8 cellular contexts compared by ENCODE assay signal in genomic region chr3:101848754-101849713, GRCh38. TPM values are rescaled to one million over a fixed set of nuclear protein-coding genes. Genes with fewer than 3 reads are reported as not detected.
DNase-seq lines count a peak whose midpoint lies in the region; ATAC-seq and TF ChIP-seq lines count a peak whose summit lies in the region.

TSS of gene NFKBIZ (plus strand) at chr3:101849514. CDS start at chr3:101849629, 115 bp downstream.

- peak within 1 kb of the TSS; percentile 92 for H3K4me3 Mint-ChIP-seq in activated CD4-positive, alpha-beta memory T cell treated with anti-CD3 and anti-CD28 coated beads for 36 hours

- H3K4me3 ChIP-seq in BJ (ENCODE audit: low read depth, low read length): peak within 1 kb of the TSS; percentile 67
- peak within 1 kb of the TSS; percentile 64 to 95 (median 86) for H3K4me3 ChIP-seq in dorsolateral prefrontal cortex
- H3K4me3 ChIP-seq in right lobe of liver: peak within 1 kb of the TSS; percentile 79 to 88 (median 80)

- TF ChIP-seq POLR2A in right lobe of liver (IDR thresholded peaks at IDR 0.05): peak; percentile 100

- peaks cover 10% of the 10 kb centered on the region for H3K36me3 ChIP-seq in BJ (ENCODE audit: control insufficient read depth, insufficient read depth, low read length)
- peaks cover 11 to 22% (median 21%) of the 10 kb centered on the region in 4 donors for H3K36me3 ChIP-seq in right lobe of liver

- intact Hi-C loops in activated CD4-positive, alpha-beta memory T cell treated with anti-CD3 and anti-CD28 coated beads for 36 hours (cut with micrococcal nuclease): loop anchor here (1.0 kb wide), 1 partner anchor 125 kb away; the partner anchor contains the start of gene CEP97
- intact Hi-C loops in dorsolateral prefrontal cortex (cut with DNase I): loop anchor here in 1 of 2 donors (5.0 kb wide), 1 partner anchor 37 kb away; no protein-coding TSS in a partner anchor
- intact Hi-C loops in right lobe of liver (cut with DNase I): no loop called here

- H3K4me1 ChIP-seq in right lobe of liver: peaks cover 0 to 35% (median 14%) of the 10 kb centered on the region in 4 donors

- H3K27ac ChIP-seq in dorsolateral prefrontal cortex (peak within 1 kb of the TSS; percentile 71 to 99 (median 95)), right lobe of liver (peak within 1 kb of the TSS; percentile 98 to 100 (median 98))

- H3K9me3 ChIP-seq in right lobe of liver: no peaks in the 10 kb centered on the region

- WGBS in right lobe of liver (ENCODE audit: insufficient coverage, low coverage, low lambda C conversion rate, missing lambda C conversion rate): 2% methylated on average over 10 of the region's 95 CpGs

- TF ChIP-seq CTCF in BJ (IDR thresholded peaks at IDR 0.05; ENCODE audit: insufficient read depth, low read depth, low read length): no peak
- peak in 10 of 56 donors; percentile 2 to 36 (median 9) for TF ChIP-seq CTCF in dorsolateral prefrontal cortex (IDR thresholded peaks at IDR 0.05 in 54 of 56, conservative IDR thresholded peaks at IDR 0.05 in 2 of 56; ENCODE audit: low read depth in 1 of 56, partially characterized antibody in 56 of 56)
- TF ChIP-seq CTCF in right lobe of liver (IDR thresholded peaks at IDR 0.05): no peak

- H3K27ac Mint-ChIP-seq in activated CD4-positive, alpha-beta memory T cell treated with anti-CD3 and anti-CD28 coated beads for 36 hours: peak within 1 kb of the TSS; percentile 99

- ATAC-seq in GM19328 (IDR thresholded peaks at IDR 0.05; ENCODE audit: unreplicated experiment): peak; percentile 68
- peak; percentile 47 for ATAC-seq in HG03469 (IDR thresholded peaks at IDR 0.05; ENCODE audit: unreplicated experiment)
- peak; percentile 80 to 93 (median 87) for ATAC-seq in right lobe of liver

- H3K4me1 Mint-ChIP-seq in activated CD4-positive, alpha-beta memory T cell treated with anti-CD3 and anti-CD28 coated beads for 36 hours (ENCODE audit: low read depth): peaks cover 43% of the 10 kb centered on the region

- CTCF ChIA-PET in BJ (lab: Yijun Ruan, JAX): interaction anchor here (1.1 to 2.2 kb wide), 5 partner anchors 10 to 380 kb away, joined by 3 to 10 read pairs (median 5); no protein-coding TSS in a partner anchor
- CTCF ChIA-PET in activated CD4-positive, alpha-beta memory T cell treated with anti-CD3 and anti-CD28 coated beads for 36 hours (lab: Charles Lee): interaction anchor here (1.3 to 2.3 kb wide), 7 partner anchors 9 to 380 kb away, joined by 3 to 14 read pairs (median 4); no protein-coding TSS in a partner anchor

- POLR2A ChIA-PET in BJ (lab: Charles Lee): interaction anchor here (0.6 to 2.1 kb wide), 10 partner anchors 13 to 376 kb away, joined by 3 to 7 read pairs (median 5); no protein-coding TSS in a partner anchor
- POLR2A ChIA-PET in activated CD4-positive, alpha-beta memory T cell treated with anti-CD3 and anti-CD28 coated beads for 36 hours (lab: Charles Lee): interaction anchor here (0.5 to 3.2 kb wide), 28 partner anchors 8 to 459 kb away, joined by 3 to 198 read pairs (median 5); partner anchors contain the start of genes CEP97, NXPE3 and RPL24

- H3K27me3 Mint-ChIP-seq in activated CD4-positive, alpha-beta memory T cell treated with anti-CD3 and anti-CD28 coated beads for 36 hours: no peaks in the 10 kb centered on the region

- no peaks in the 10 kb centered on the region for H3K9me3 Mint-ChIP-seq in activated CD4-positive, alpha-beta memory T cell treated with anti-CD3 and anti-CD28 coated beads for 36 hours

- H3K36me3 Mint-ChIP-seq in activated CD4-positive, alpha-beta memory T cell treated with anti-CD3 and anti-CD28 coated beads for 36 hours: peaks cover 46% of the 10 kb centered on the region

- no peaks in the 10 kb centered on the region for H3K27me3 ChIP-seq in BJ (ENCODE audit: control insufficient read depth, insufficient read depth, low read length)
- H3K27me3 ChIP-seq in dorsolateral prefrontal cortex: no peaks in the 10 kb centered on the region
- no peaks in the 10 kb centered on the region for H3K27me3 ChIP-seq in right lobe of liver

- peak; percentile 66 for DNase-seq in BJ (ENCODE audit: low read depth)
- peak; percentile 61 for DNase-seq in NCI-H82 treated with DMSO at 0.1 percent for 48 hours (lab: John Stamatoyannopoulos, UW; ENCODE audit: unreplicated experiment)
- DNase-seq in activated CD4-positive, alpha-beta memory T cell treated with anti-CD3 and anti-CD28 coated beads for 36 hours: peak; percentile 97
- DNase-seq in dorsolateral prefrontal cortex: peak; percentile 81 to 94 (median 86)
- peak; percentile 98 for DNase-seq in right lobe of liver
- DNase-seq in stimulated activated CD4-positive, alpha-beta T cell treated with anti-CD3 and anti-CD28 coated beads, Interleukin-4, amount 100 ng/mL, for 4 hours: peak; percentile 90

RNA-seq across cellular contexts. Expression of gene NFKBIZ, which starts in this region (rescaled TPM):
- 41.6 and 50.1 TPM in 2 replicates for polyA plus RNA-seq in BJ (2011; rRNA removed)
- polyA minus RNA-seq in BJ (2011; rRNA and poly(A)+ RNA removed): 139 and 188 TPM in 2 replicates
- 10 to 100 TPM; 65.9 to 74.9 TPM for total RNA-seq in activated CD4-positive, alpha-beta memory T cell treated with anti-CD3 and anti-CD28 coated beads for 36 hours
- total RNA-seq in dorsolateral prefrontal cortex (10 to 100 TPM in 104 of 120 experiments, 1 to 10 TPM in 16; 4.6 to 36.6 (median 15.2) TPM), right lobe of liver (10 to 100 TPM; 23.4 to 83.1 (median 44.4) TPM)

Comparison
In these comparisons a context has a peak if more than half of its experiments do, and no peak if none do; other contexts are left out.
1. Peak in every context shown above with its lines: DNase-seq, ATAC-seq, H3K4me3 ChIP-seq and H3K27ac ChIP-seq.